ENCODE assay signal across 1 cellular context in the genomic region with DNA sequence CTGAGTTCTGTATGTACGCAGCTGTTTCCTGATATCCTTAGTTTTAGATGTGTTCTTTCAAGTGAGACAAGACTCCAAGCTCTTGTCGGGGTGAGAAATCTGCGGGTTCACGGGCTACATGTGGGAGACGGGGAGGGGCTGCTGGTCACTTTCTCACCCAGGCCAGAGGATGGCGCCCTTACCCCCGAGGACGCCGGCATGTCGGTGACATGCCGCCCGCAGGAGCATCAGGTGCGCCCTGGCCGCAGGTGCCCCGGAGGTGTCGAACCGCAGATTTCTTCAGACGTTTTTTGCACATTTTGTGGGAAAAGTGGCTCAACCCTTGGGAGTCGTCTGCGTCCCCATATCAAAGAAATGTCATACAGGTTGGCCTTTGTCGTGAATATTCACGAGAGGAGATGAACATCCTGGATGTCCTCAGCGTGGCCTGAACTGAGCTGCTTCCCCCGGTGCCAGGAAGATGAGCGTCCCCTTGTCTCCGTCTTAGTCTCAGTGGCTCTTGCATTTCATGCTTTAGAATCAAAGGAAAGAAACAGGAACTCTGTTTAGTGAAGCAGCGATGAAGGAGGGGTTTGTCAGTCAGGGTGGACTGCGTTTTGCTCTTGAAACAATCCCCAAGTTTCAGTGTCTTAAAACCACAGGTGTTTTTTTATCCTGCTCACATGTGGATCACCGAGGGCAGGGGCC.
TF ChIP-seq lines count a peak whose summit lies in the region.

No MANE protein-coding gene starts in this region.

TF ChIP-seq in K562, 482 proteins besides CTCF, POLR2A, EP300 and RAD21:
- TF ChIP-seq, protein P1, sequence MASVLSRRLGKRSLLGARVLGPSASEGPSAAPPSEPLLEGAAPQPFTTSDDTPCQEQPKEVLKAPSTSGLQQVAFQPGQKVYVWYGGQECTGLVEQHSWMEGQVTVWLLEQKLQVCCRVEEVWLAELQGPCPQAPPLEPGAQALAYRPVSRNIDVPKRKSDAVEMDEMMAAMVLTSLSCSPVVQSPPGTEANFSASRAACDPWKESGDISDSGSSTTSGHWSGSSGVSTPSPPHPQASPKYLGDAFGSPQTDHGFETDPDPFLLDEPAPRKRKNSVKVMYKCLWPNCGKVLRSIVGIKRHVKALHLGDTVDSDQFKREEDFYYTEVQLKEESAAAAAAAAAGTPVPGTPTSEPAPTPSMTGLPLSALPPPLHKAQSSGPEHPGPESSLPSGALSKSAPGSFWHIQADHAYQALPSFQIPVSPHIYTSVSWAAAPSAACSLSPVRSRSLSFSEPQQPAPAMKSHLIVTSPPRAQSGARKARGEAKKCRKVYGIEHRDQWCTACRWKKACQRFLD (CRISPR knock-in tag; IDR thresholded peaks at IDR 0.05), result no peak
- TF ChIP-seq MAFF (IDR thresholded peaks at IDR 0.05; ENCODE audit: low read length), result no peak
- no peak for TF ChIP-seq ZNF76 (CRISPR knock-in tag; IDR thresholded peaks at IDR 0.05; ENCODE audit: borderline replicate concordance)
- TF ChIP-seq NR2C1 (IDR thresholded peaks at IDR 0.05), result no peak
- no peak for TF ChIP-seq NR2C1 (tag; IDR thresholded peaks at IDR 0.05)
- TF ChIP-seq ZC3H4 (CRISPR knock-in tag; IDR thresholded peaks at IDR 0.05; ENCODE audit: borderline replicate concordance), result no peak
- no peak for TF ChIP-seq ZNF77 (CRISPR knock-in tag; IDR thresholded peaks at IDR 0.05)
- no peak for TF ChIP-seq POLR2G (IDR thresholded peaks at IDR 0.05; ENCODE audit: low read depth, low read length)
- TF ChIP-seq SRSF7 (optimal IDR thresholded peaks at IDR 0.05; ENCODE audit: low read depth, low read length), result no peak
- no peak for TF ChIP-seq NR2F6 (CRISPR knock-in tag; IDR thresholded peaks at IDR 0.05)
